Comparison of ENCODE assay signal across 1 cellular context in genomic region chr10:74109452-74109851, GRCh38.
TF ChIP-seq lines count a peak whose summit lies in the region.

No MANE protein-coding gene starts in this region.

TF ChIP-seq in K562, 482 proteins besides CTCF, POLR2A, EP300 and RAD21:
- TF ChIP-seq IRF2 (CRISPR knock-in tag; IDR thresholded peaks at IDR 0.05) (no peak), ZNF780A (CRISPR knock-in tag; IDR thresholded peaks at IDR 0.05) (no peak), HOXB6 (CRISPR knock-in tag; IDR thresholded peaks at IDR 0.05; ENCODE audit: borderline replicate concordance) (no peak), ETS1 (conservative IDR thresholded peaks at IDR 0.05; ENCODE audit: control insufficient read depth, low read depth, low read length) (no peak), ASH1L (IDR thresholded peaks at IDR 0.05; ENCODE audit: borderline replicate concordance, low read depth, partially characterized antibody) (no peak), HNRNPH1 (optimal IDR thresholded peaks at IDR 0.05; ENCODE audit: low read depth, low read length) (no peak), ZNF316 (IDR thresholded peaks at IDR 0.05) (peak; percentile 39; the same call in 1 of the 2 replicates), ZNF140 (CRISPR knock-in tag; IDR thresholded peaks at IDR 0.05) (no peak)
TF ChIP-seq in K562: peak in this region for 1.
